ENCODE assay signal across 10 cellular contexts in genomic region chr6:43016166-43016915, GRCh38. TPM values are rescaled to one million over a fixed set of nuclear protein-coding genes. Genes with fewer than 3 reads are reported as not detected.
DNase-seq lines count a peak whose midpoint lies in the region; ATAC-seq, FAIRE-seq and TF ChIP-seq lines count a peak whose summit lies in the region.
"Had no signal": no experiment of that assay in that cellular context is flagged by ENCODE, and none has a peak within 500 bp of the region (broad histone marks: within the 10 kb centered on the region; RNA-seq: fewer than 3 reads in every experiment).

No MANE protein-coding gene starts in this region.

- no peak for FAIRE-seq in GM12878 (lab: Jason Lieb, UNC)
- FAIRE-seq: colon, GM12892 had no signal

- no peak for TF ChIP-seq EP300 in GM12878 (IDR thresholded peaks at IDR 0.05; ENCODE audit: borderline replicate concordance in 1 of 2, control insufficient read depth in 1 of 2, low read depth in 2 of 2, low read length in 2 of 2)

- H3K9me3 Mint-ChIP-seq in stimulated activated naive CD8-positive, alpha-beta T cell treated with anti-CD3 and anti-CD28 coated beads, Interleukin-15, Interleukin-2, amounts not matched to agents 100 ng/mL and 50 ng/mL, for 24 hours: no peaks in the 10 kb centered on the region
- H3K9me3 Mint-ChIP-seq in naive B cell: no peaks in the 10 kb centered on the region

- H3K9me3 ChIP-seq in GM12878 (replicated peaks; ENCODE audit: control insufficient read depth, insufficient read depth, low read length) (no peaks in the 10 kb centered on the region), vagina (no peaks in the 10 kb centered on the region)

- peaks cover 15% of the 10 kb centered on the region for H3K4me1 ChIP-seq in GM12878 (ENCODE audit: control insufficient read depth, insufficient read depth, low read length)
- H3K4me1 ChIP-seq in vagina: peaks cover 60% of the 10 kb centered on the region

- H3K4me3 ChIP-seq in GM12878 (no peak overlapping the region), vagina (no peak overlapping the region)

- H4K20me1 ChIP-seq in GM12878 (ENCODE audit: control insufficient read depth, insufficient read depth): no peaks in the 10 kb centered on the region

- POLR2A ChIA-PET in GM12878 (lab: Charles Lee): interaction anchor here (0.6 to 0.9 kb wide), 3 partner anchors 28 to 95 kb away, joined by 3 to 6 read pairs (median 3); no protein-coding TSS in a partner anchor

- in situ Hi-C loops in GM12878 (cut with MboI): no loop called here

- TF ChIP-seq CTCF in GM12878 (IDR thresholded peaks at IDR 0.05 in 2 of 3, conservative IDR thresholded peaks at IDR 0.05 in 1 of 3; ENCODE audit: control insufficient read depth in 2 of 3, extremely low read depth in 1 of 3, insufficient read depth in 1 of 3, low read depth in 3 of 3, low read length in 3 of 3): no peak
- TF ChIP-seq CTCF in vagina (IDR thresholded peaks at IDR 0.05): no peak

- BruUV-seq in GM12878 (replicated peaks; lab: Mats Ljungman, UMichigan): no TSS peak

- RAD21 ChIA-PET in GM12878 (lab: Charles Lee; ENCODE audit: unreplicated experiment): interaction anchor here (1.1 to 2.0 kb wide), 2 partner anchors 32 to 114 kb away, joined by 3 to 9 read pairs; partner anchors contain the start of gene PPP2R5D

- peak overlapping the region; percentile 50 for H3K27ac Mint-ChIP-seq in stimulated activated naive CD8-positive, alpha-beta T cell treated with anti-CD3 and anti-CD28 coated beads, Interleukin-15, Interleukin-2, amounts not matched to agents 100 ng/mL and 50 ng/mL, for 24 hours
- H3K27ac Mint-ChIP-seq in naive B cell: peak overlapping the region in 2 of 6 donors; percentile 38 to 86

- TF ChIP-seq POLR2A in GM12878 (IDR thresholded peaks at IDR 0.05; ENCODE audit: low read depth, low read length): no peak
- no peak for TF ChIP-seq POLR2A in vagina (IDR thresholded peaks at IDR 0.05)

- H3K27ac ChIP-seq in GM12878 (ENCODE audit: control insufficient read depth, insufficient read depth) (no peak overlapping the region), vagina (peak overlapping the region; percentile 16)

- DNase-seq in stimulated activated naive CD8-positive, alpha-beta T cell treated with anti-CD3 and anti-CD28 coated beads, Interleukin-15, Interleukin-2, amounts not matched to agents 100 U/mL and 50 U/mL, for 24 hours: no peak
- DNase-seq in GM12878 (ENCODE audit: low read depth, low spot score) (no peak), naive B cell (no peak), vagina (ENCODE audit: extremely low spot score in 2 of 2) (no peak), NCI-H524 (lab: John Stamatoyannopoulos, UW) (no peak), DMS53 treated with DMSO at 0.1 percent for 48 hours (lab: John Stamatoyannopoulos, UW; ENCODE audit: unreplicated experiment) (no peak)

- H3K4me2 ChIP-seq in GM12878 (ENCODE audit: control insufficient read depth, insufficient read depth): peak overlapping the region; percentile 38; the same call in 1 of the 2 replicates

- H3K36me3 ChIP-seq in GM12878 (ENCODE audit: control insufficient read depth in 2 of 2, insufficient read depth in 2 of 2, low read length in 1 of 2) (peaks cover 5 to 8% of the 10 kb centered on the region in 2 experiments; a peak in 3 of 4 replicates), vagina (peaks cover 0 to 25% of the 10 kb centered on the region in 2 donors)

- peak overlapping the region; percentile 2; the same call in 1 of the 2 replicates for H3K9ac ChIP-seq in GM12878 (ENCODE audit: control insufficient read depth, insufficient read depth, low read length)

- no peaks in the 10 kb centered on the region for H3K27me3 Mint-ChIP-seq in stimulated activated naive CD8-positive, alpha-beta T cell treated with anti-CD3 and anti-CD28 coated beads, Interleukin-15, Interleukin-2, amounts not matched to agents 100 ng/mL and 50 ng/mL, for 24 hours
- H3K27me3 Mint-ChIP-seq in naive B cell: no peaks in the 10 kb centered on the region

- intact Hi-C loops in GM12878 (cut with micrococcal nuclease; ENCODE audit: unreplicated experiment): no loop called here
- intact Hi-C loops in vagina (cut with DNase I): loop anchor here (10.0 kb wide), 1 partner anchor 112 kb away; no protein-coding TSS in a partner anchor

- peaks cover 57% of the 10 kb centered on the region for H3K4me1 Mint-ChIP-seq in stimulated activated naive CD8-positive, alpha-beta T cell treated with anti-CD3 and anti-CD28 coated beads, Interleukin-15, Interleukin-2, amounts not matched to agents 100 ng/mL and 50 ng/mL, for 24 hours (ENCODE audit: low read depth)
- H3K4me1 Mint-ChIP-seq in naive B cell: peaks cover 52 to 75% (median 72%) of the 10 kb centered on the region in 3 donors

- H2AFZ ChIP-seq in GM12878 (ENCODE audit: control insufficient read depth, low read depth, low read length): no peak overlapping the region

- peaks cover 32% of the 10 kb centered on the region for H3K36me3 Mint-ChIP-seq in stimulated activated naive CD8-positive, alpha-beta T cell treated with anti-CD3 and anti-CD28 coated beads, Interleukin-15, Interleukin-2, amounts not matched to agents 100 ng/mL and 50 ng/mL, for 24 hours (ENCODE audit: low read depth)
- peaks cover 8 to 17% of the 10 kb centered on the region in 2 donors for H3K36me3 Mint-ChIP-seq in naive B cell

- CTCF ChIA-PET in GM12878 (lab: Yijun Ruan, JAX): interaction anchor here (1.3 kb wide), 1 partner anchor 28 kb away, joined by 3 read pairs; no protein-coding TSS in a partner anchor

- SMC1A ChIA-PET in GM12878 (lab: Charles Lee; ENCODE audit: uncharacterized antibody, unreplicated experiment): interaction anchor here (0.6 to 2.6 kb wide), 4 partner anchors 28 to 115 kb away, joined by 3 to 10 read pairs (median 3); partner anchors contain the start of genes KLC4 and MRPL2

- WGBS in GM12878 (ENCODE audit: insufficient coverage, insufficient replicate concordance, low lambda C conversion rate, missing lambda C conversion rate): 80% methylated on average over 8 of the region's 8 CpGs

- peak overlapping the region; percentile 11 for H3K4me3 Mint-ChIP-seq in stimulated activated naive CD8-positive, alpha-beta T cell treated with anti-CD3 and anti-CD28 coated beads, Interleukin-15, Interleukin-2, amounts not matched to agents 100 ng/mL and 50 ng/mL, for 24 hours
- H3K4me3 Mint-ChIP-seq in naive B cell: peak overlapping the region in 7 of 8 donors; percentile 2 to 82 (median 65)

- peaks cover 23% of the 10 kb centered on the region for H3K79me2 ChIP-seq in GM12878 (ENCODE audit: control insufficient read depth, insufficient read depth, low read length)

- H3K27me3 ChIP-seq in GM12878 (replicated peaks in 1 of 2; ENCODE audit: control insufficient read depth in 2 of 2, insufficient read depth in 2 of 2, low read length in 1 of 2) (no peaks in the 10 kb centered on the region), vagina (no peaks in the 10 kb centered on the region)

- no peak for ATAC-seq in stimulated activated naive CD8-positive, alpha-beta T cell treated with anti-CD3 and anti-CD28 coated beads, Interleukin-15, Interleukin-2, amounts not matched to agents 100 U/mL and 50 U/mL, for 24 hours
- ATAC-seq in GM12878 (no peak), naive B cell (ENCODE audit: low read depth in 2 of 2) (no peak), GM21381 (IDR thresholded peaks at IDR 0.05; ENCODE audit: unreplicated experiment) (no peak)

- no peak for TF ChIP-seq RAD21 in GM12878 (IDR thresholded peaks at IDR 0.05; ENCODE audit: insufficient read depth, low read depth, low read length)

RNA-seq across cellular contexts. Expression of gene KLHDC3, which starts 2.3 kb away (rescaled TPM):
- 11.9 and 12.8 TPM in 2 replicates for total RNA-seq in GM12878 (2013; cell fraction: nucleolus; rRNA removed)
- total RNA-seq in GM12878 (2014; rRNA removed) (79.1 and 86.1 TPM in 2 replicates), GM12878 (2014; rRNA removed; fragmentation: Illumina TruSeq; extraction: Trizol) (39.6 and 41.8 TPM in 2 replicates), GM12878 (2021) (65.7 and 67.2 TPM in 2 replicates), vagina (52.1 TPM)
- 28.5 TPM for polyA plus RNA-seq in GM12878 (2011; ENCODE audit: low read depth)
- polyA plus RNA-seq in GM12878 (2011; rRNA removed) (33.1 and 53.1 TPM in 2 replicates), GM12878 (2014; fragmentation: Illumina TruSeq; extraction: Trizol) (49.1 and 56.7 TPM in 2 replicates), GM12878 (2014; fragmentation: Nextera tagmentation; extraction: Ambion mirVana) (1 to 10 TPM; 2.4 to 8.9 TPM), GM12878 (2014; rRNA removed) (54.1 and 57.0 TPM in 2 replicates), GM12878 (2016; fragmentation: Nextera tagmentation; extraction: Ambion mirVana) (100 to 1,000 TPM in 1 of 2 experiments, 10 to 100 TPM in 1; 99.7 to 102 TPM), naive B cell (ENCODE audit: low read depth in 6 of 6) (100 to 1,000 TPM in 1 of 6 donors, 10 to 100 TPM in 5; 88.7 to 121 (median 92.0) TPM)
- polyA plus RNA-seq in GM12878 (2011; cell fraction: cytosol; rRNA removed): 73.9 and 77.5 TPM in 2 replicates
- polyA plus RNA-seq in GM12878 (2011; cell fraction: nucleus; rRNA removed): 62.1 and 75.4 TPM in 2 replicates
- polyA plus RNA-seq in GM12878 (2012): 51.8 and 53.4 TPM in 2 replicates
- 54.6 and 74.6 TPM in 2 replicates for polyA minus RNA-seq in GM12878 (2011; rRNA and poly(A)+ RNA removed)
- 16.8 and 20.7 TPM in 2 replicates for polyA minus RNA-seq in GM12878 (2011; cell fraction: cytosol; rRNA and poly(A)+ RNA removed)
- polyA minus RNA-seq in GM12878 (2011; cell fraction: nucleus; rRNA and poly(A)+ RNA removed): 12.6 and 15.2 TPM in 2 replicates

RNA-seq across cellular contexts. Expression of gene MEA1, which starts 2.6 kb away (rescaled TPM):
- total RNA-seq in GM12878 (2013; cell fraction: nucleolus; rRNA removed): 16.2 and 19.1 TPM in 2 replicates
- total RNA-seq in GM12878 (2014; rRNA removed): 69.3 and 75.6 TPM in 2 replicates
- total RNA-seq in GM12878 (2014; rRNA removed; fragmentation: Illumina TruSeq; extraction: Trizol): 100 and 102 TPM in 2 replicates
- 53.2 and 59.1 TPM in 2 replicates for total RNA-seq in GM12878 (2021)
- 61.5 TPM for polyA plus RNA-seq in GM12878 (2011; ENCODE audit: low read depth)
- 67.7 and 87.3 TPM in 2 replicates for polyA plus RNA-seq in GM12878 (2011; rRNA removed)
- 85.5 and 86.7 TPM in 2 replicates for polyA plus RNA-seq in GM12878 (2011; cell fraction: cytosol; rRNA removed)
- 31.2 and 33.8 TPM in 2 replicates for polyA plus RNA-seq in GM12878 (2011; cell fraction: nucleus; rRNA removed)
- polyA plus RNA-seq in GM12878 (2012): 61.2 and 61.5 TPM in 2 replicates
- 97.2 and 113 TPM in 2 replicates for polyA plus RNA-seq in GM12878 (2014; fragmentation: Illumina TruSeq; extraction: Trizol)
- polyA plus RNA-seq in GM12878 (2014; fragmentation: Nextera tagmentation; extraction: Ambion mirVana): 100 to 1,000 TPM in 1 of 2 experiments, 10 to 100 TPM in 1; 90.7 to 105 TPM
- 69.9 and 76.1 TPM in 2 replicates for polyA plus RNA-seq in GM12878 (2014; rRNA removed)
- 100 to 1,000 TPM; 136 to 148 TPM for polyA plus RNA-seq in GM12878 (2016; fragmentation: Nextera tagmentation; extraction: Ambion mirVana)
- 45.6 and 55.0 TPM in 2 replicates for polyA minus RNA-seq in GM12878 (2011; rRNA and poly(A)+ RNA removed)
- polyA minus RNA-seq in GM12878 (2011; cell fraction: cytosol; rRNA and poly(A)+ RNA removed): 10.8 and 13.3 TPM in 2 replicates
- polyA minus RNA-seq in GM12878 (2011; cell fraction: nucleus; rRNA and poly(A)+ RNA removed): 12.9 and 16.3 TPM in 2 replicates
- 100 to 1,000 TPM in 4 of 6 donors, 10 to 100 TPM in 2; 91.3 to 172 (median 103) TPM for polyA plus RNA-seq in naive B cell (ENCODE audit: low read depth in 6 of 6)
- 40.3 TPM for total RNA-seq in vagina

RNA-seq across cellular contexts. Expression of gene RRP36, which starts 5.1 kb away (rescaled TPM):
- total RNA-seq in GM12878 (2013; cell fraction: nucleolus; rRNA removed): 13.5 and 14.9 TPM in 2 replicates
- total RNA-seq in GM12878 (2014; rRNA removed) (74.6 and 83.6 TPM in 2 replicates), GM12878 (2014; rRNA removed; fragmentation: Illumina TruSeq; extraction: Trizol) (74.0 and 83.2 TPM in 2 replicates), GM12878 (2021) (59.8 and 61.7 TPM in 2 replicates), vagina (36.6 TPM)
- polyA plus RNA-seq in GM12878 (2011; ENCODE audit: low read depth): 30.5 TPM
- polyA plus RNA-seq in GM12878 (2011; rRNA removed) (43.8 and 44.9 TPM in 2 replicates), GM12878 (2014; fragmentation: Illumina TruSeq; extraction: Trizol) (62.3 and 73.3 TPM in 2 replicates), GM12878 (2014; fragmentation: Nextera tagmentation; extraction: Ambion mirVana) (10 to 100 TPM; 17.6 to 34.7 TPM), GM12878 (2014; rRNA removed) (66.1 and 75.9 TPM in 2 replicates), GM12878 (2016; fragmentation: Nextera tagmentation; extraction: Ambion mirVana) (100 to 1,000 TPM; 100 to 101 TPM), naive B cell (ENCODE audit: low read depth in 6 of 6) (10 to 100 TPM; 27.8 to 55.0 (median 39.8) TPM)
- 32.7 and 41.9 TPM in 2 replicates for polyA plus RNA-seq in GM12878 (2011; cell fraction: cytosol; rRNA removed)
- 16.6 and 18.2 TPM in 2 replicates for polyA plus RNA-seq in GM12878 (2011; cell fraction: nucleus; rRNA removed)
- 30.4 and 33.5 TPM in 2 replicates for polyA plus RNA-seq in GM12878 (2012)
- 34.8 and 35.0 TPM in 2 replicates for polyA minus RNA-seq in GM12878 (2011; rRNA and poly(A)+ RNA removed)
- polyA minus RNA-seq in GM12878 (2011; cell fraction: cytosol; rRNA and poly(A)+ RNA removed): 20.6 and 20.7 TPM in 2 replicates
- polyA minus RNA-seq in GM12878 (2011; cell fraction: nucleus; rRNA and poly(A)+ RNA removed): 3.7 and 6.6 TPM in 2 replicates

RNA-seq across cellular contexts. Expression of gene PPP2R5D, which starts 32.0 kb away (rescaled TPM):
- 13.9 and 14.5 TPM in 2 replicates for total RNA-seq in GM12878 (2013; cell fraction: nucleolus; rRNA removed)
- total RNA-seq in GM12878 (2014; rRNA removed) (34.3 and 36.2 TPM in 2 replicates), GM12878 (2014; rRNA removed; fragmentation: Illumina TruSeq; extraction: Trizol) (23.8 and 24.7 TPM in 2 replicates), GM12878 (2021) (29.5 and 31.0 TPM in 2 replicates), vagina (26.3 TPM)
- polyA plus RNA-seq in GM12878 (2011; ENCODE audit: low read depth): 14.8 TPM
- polyA plus RNA-seq in GM12878 (2011; rRNA removed) (35.4 and 56.0 TPM in 2 replicates), GM12878 (2014; fragmentation: Illumina TruSeq; extraction: Trizol) (59.0 and 68.0 TPM in 2 replicates), GM12878 (2014; fragmentation: Nextera tagmentation; extraction: Ambion mirVana) (1 to 10 TPM; 1.5 to 1.6 TPM), GM12878 (2014; rRNA removed) (29.4 and 29.7 TPM in 2 replicates), GM12878 (2016; fragmentation: Nextera tagmentation; extraction: Ambion mirVana) (10 to 100 TPM; 42.6 to 43.4 TPM), naive B cell (ENCODE audit: low read depth in 6 of 6) (10 to 100 TPM; 13.6 to 23.8 (median 14.5) TPM)
- 63.8 and 88.0 TPM in 2 replicates for polyA plus RNA-seq in GM12878 (2011; cell fraction: cytosol; rRNA removed)
- 46.7 and 59.2 TPM in 2 replicates for polyA plus RNA-seq in GM12878 (2011; cell fraction: nucleus; rRNA removed)
- 20.3 and 23.4 TPM in 2 replicates for polyA plus RNA-seq in GM12878 (2012)
- polyA minus RNA-seq in GM12878 (2011; rRNA and poly(A)+ RNA removed): 67.4 and 71.5 TPM in 2 replicates
- polyA minus RNA-seq in GM12878 (2011; cell fraction: cytosol; rRNA and poly(A)+ RNA removed): 17.0 and 22.4 TPM in 2 replicates
- 7.9 and 11.9 TPM in 2 replicates for polyA minus RNA-seq in GM12878 (2011; cell fraction: nucleus; rRNA and poly(A)+ RNA removed)

RNA-seq across cellular contexts. Expression of gene CUL7, which starts 37.3 kb away (rescaled TPM):
- 38.0 and 44.3 TPM in 2 replicates for total RNA-seq in GM12878 (2013; cell fraction: nucleolus; rRNA removed)
- total RNA-seq in GM12878 (2014; rRNA removed): 10.6 and 10.8 TPM in 2 replicates
- 6.0 TPM in 2 replicates for total RNA-seq in GM12878 (2014; rRNA removed; fragmentation: Illumina TruSeq; extraction: Trizol)
- total RNA-seq in GM12878 (2021): 15.6 and 15.8 TPM in 2 replicates
- polyA plus RNA-seq in GM12878 (2011; ENCODE audit: low read depth): 8.7 TPM
- 9.2 and 18.4 TPM in 2 replicates for polyA plus RNA-seq in GM12878 (2011; rRNA removed)
- 22.5 and 25.4 TPM in 2 replicates for polyA plus RNA-seq in GM12878 (2011; cell fraction: cytosol; rRNA removed)
- polyA plus RNA-seq in GM12878 (2011; cell fraction: nucleus; rRNA removed): 91.6 and 101 TPM in 2 replicates
- 17.9 and 22.8 TPM in 2 replicates for polyA plus RNA-seq in GM12878 (2012)
- polyA plus RNA-seq in GM12878 (2014; fragmentation: Illumina TruSeq; extraction: Trizol): 4.6 and 7.3 TPM in 2 replicates
- polyA plus RNA-seq in GM12878 (2014; fragmentation: Nextera tagmentation; extraction: Ambion mirVana): 1 to 10 TPM in 1 of 2 experiments, under 1 TPM in 1; 0.66 to 1.1 TPM
- polyA plus RNA-seq in GM12878 (2014; rRNA removed): 12.8 and 14.1 TPM in 2 replicates
- polyA plus RNA-seq in GM12878 (2016; fragmentation: Nextera tagmentation; extraction: Ambion mirVana): 10 to 100 TPM; 11.0 to 11.1 TPM
- polyA minus RNA-seq in GM12878 (2011; rRNA and poly(A)+ RNA removed): 24.1 and 34.4 TPM in 2 replicates
- 9.5 and 11.5 TPM in 2 replicates for polyA minus RNA-seq in GM12878 (2011; cell fraction: cytosol; rRNA and poly(A)+ RNA removed)
- polyA minus RNA-seq in GM12878 (2011; cell fraction: nucleus; rRNA and poly(A)+ RNA removed): 20.7 and 29.7 TPM in 2 replicates
- polyA plus RNA-seq in naive B cell (ENCODE audit: low read depth in 6 of 6): 1 to 10 TPM; 3.1 to 6.4 (median 4.4) TPM
- total RNA-seq in vagina: 13.0 TPM
